In the genomic region with DNA sequence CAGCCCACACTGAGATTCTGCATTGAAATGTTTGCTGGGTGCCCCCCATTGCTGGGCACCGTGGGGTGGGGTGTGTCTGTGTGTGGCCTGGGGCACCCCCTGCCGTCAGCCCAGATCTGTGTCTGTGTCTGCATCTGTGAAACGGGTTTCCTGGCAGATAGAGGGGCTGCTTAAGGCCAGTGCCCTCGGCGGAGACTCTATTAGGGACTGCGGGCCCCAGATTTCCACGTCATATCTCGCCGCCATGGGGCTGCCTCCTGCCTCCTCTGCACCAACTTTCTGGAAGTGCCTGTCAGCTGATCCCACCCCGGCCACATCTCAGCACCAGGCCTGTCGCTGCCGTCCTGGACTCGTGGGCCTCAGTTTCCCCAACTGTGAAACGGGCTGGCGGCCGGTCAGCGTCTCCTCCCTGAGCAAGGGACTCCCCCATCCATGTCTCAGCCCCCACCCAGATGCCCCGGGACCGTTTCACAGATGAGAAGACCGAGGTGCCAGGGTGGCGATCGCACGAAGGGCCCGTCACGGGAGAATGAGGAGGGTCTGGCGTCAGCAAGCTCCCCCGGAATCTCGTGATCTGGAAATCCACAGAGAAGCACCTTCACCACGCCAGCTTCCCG, we compare ENCODE assay signal across 11 cellular contexts.
DNase-seq lines count a peak whose midpoint lies in the region; ATAC-seq and TF ChIP-seq lines count a peak whose summit lies in the region.
"Had no signal": no experiment of that assay in that cellular context is flagged by ENCODE, and none has a peak within 500 bp of the region (broad histone marks: within the 10 kb centered on the region; RNA-seq: fewer than 3 reads in every experiment).

No MANE protein-coding gene starts in this region.

- no peaks in the 10 kb centered on the region for H3K27me3 ChIP-seq in duodenal mucosa (ENCODE audit: control insufficient read depth in 1 of 2, insufficient read depth in 2 of 2, low read length in 2 of 2)

- ATAC-seq in GM19455 (IDR thresholded peaks at IDR 0.05; ENCODE audit: unreplicated experiment) (peak; percentile 18), HG02970 (IDR thresholded peaks at IDR 0.05; ENCODE audit: low FRiP score, unreplicated experiment) (peak; percentile 9)

- peak overlapping the region; percentile 20 for H3K27ac ChIP-seq in duodenal mucosa (ENCODE audit: low read depth, low read length)

- H3K9me3 ChIP-seq in duodenal mucosa (ENCODE audit: control insufficient read depth in 1 of 2, low read length in 2 of 2) = no peaks in the 10 kb centered on the region

- no peak for DNase-seq in GM12864 (ENCODE audit: low read depth)
- no peak for DNase-seq in head of caudate nucleus
- no peak for DNase-seq in activated CD4-positive, alpha-beta T cell treated with anti-CD3 and anti-CD28 coated beads, Interleukin-2, amount 50 U/mL, for 4 hours
- DNase-seq in cerebellar nuclear complex (lab: John Stamatoyannopoulos, UW) = no peak
- DNase-seq in NCI-H1436 (lab: John Stamatoyannopoulos, UW) = no peak
- DNase-seq: activated naive CD8-positive, alpha-beta T cell treated with anti-CD3 and anti-CD28 coated beads, Interleukin-2, amount 10 ng/mL, durations not matched to agents 7 days and 5 days; cortex of kidney; DMS153 had no signal

- peak overlapping the region; percentile 39 for H3K4me3 ChIP-seq in GM12864 (ENCODE audit: low read depth, low read length)
- H3K4me3 ChIP-seq in duodenal mucosa (ENCODE audit: low read depth in 1 of 2, low read length in 2 of 2) = no peak overlapping the region

- peaks cover 15 to 24% of the 10 kb centered on the region in 2 donors for H3K4me1 ChIP-seq in duodenal mucosa (ENCODE audit: control insufficient read depth in 1 of 2, insufficient read depth in 2 of 2, low read length in 2 of 2)

- no peaks in the 10 kb centered on the region for H3K36me3 ChIP-seq in duodenal mucosa (ENCODE audit: control insufficient read depth in 1 of 2, insufficient read depth in 2 of 2, low read length in 2 of 2)

- peak; percentile 29 for TF ChIP-seq CTCF in GM12864 (IDR thresholded peaks at IDR 0.05; ENCODE audit: low read depth, low read length, missing control alignments)

- no peak overlapping the region for H3K9ac ChIP-seq in duodenal mucosa (ENCODE audit: low read depth in 1 of 2, low read length in 2 of 2)

- intact Hi-C loops in head of caudate nucleus (cut with DNase I) = no loop called here
